Comparison of ENCODE assay signal across 9 cellular contexts in the genomic region with DNA sequence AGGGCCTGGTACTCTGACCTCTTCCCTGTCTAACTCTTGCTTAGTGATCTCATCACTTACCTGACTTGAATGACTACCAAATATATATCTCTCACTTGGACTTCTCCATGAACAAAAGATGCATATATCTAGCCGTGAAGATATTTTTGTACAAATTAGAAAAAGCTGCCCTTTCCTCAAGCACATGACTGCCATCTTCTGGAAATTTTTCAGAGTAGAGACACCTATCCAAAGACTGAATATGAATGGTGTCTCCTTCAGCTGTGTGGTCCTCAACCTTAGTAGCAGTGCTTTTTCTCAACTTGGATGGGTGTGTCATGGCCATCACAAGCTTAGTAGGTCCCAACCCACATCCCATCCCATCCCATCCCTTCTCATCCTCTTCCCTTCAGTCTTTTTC.
DNase-seq lines count a peak whose midpoint lies in the region; ATAC-seq and TF ChIP-seq lines count a peak whose summit lies in the region.
"Had no signal": no experiment of that assay in that cellular context is flagged by ENCODE, and none has a peak within 500 bp of the region (broad histone marks: within the 10 kb centered on the region; RNA-seq: fewer than 3 reads in every experiment).

No MANE protein-coding gene starts in this region.

- H3K4me3 ChIP-seq in MM.1S (ENCODE audit: low read length), result no peak overlapping the region

- peak; percentile 63 for DNase-seq in G401 (ENCODE audit: low spot score)
- peak; percentile 20 for DNase-seq in MM.1S
- DNase-seq in dedifferentiated amniotic fluid mesenchymal stem cell (ENCODE audit: extremely low spot score), result peak; percentile 33
- DNase-seq in progenitor cell of endocrine pancreas (ENCODE audit: low spot score, unreplicated experiment), result no peak
- DNase-seq in stimulated activated naive CD4-positive, alpha-beta T cell (lab: John Stamatoyannopoulos, UW), result no peak
- no peak for DNase-seq in effector CD4-positive, alpha-beta T cell
- DNase-seq: activated naive CD8-positive, alpha-beta T cell treated with anti-CD3 and anti-CD28 coated beads for 36 hours; H7 had no signal

- no peaks in the 10 kb centered on the region for H3K9me3 Mint-ChIP-seq in progenitor cell of endocrine pancreas (ENCODE audit: low read depth)
- H3K9me3 Mint-ChIP-seq: activated naive CD8-positive, alpha-beta T cell treated with anti-CD3 and anti-CD28 coated beads for 36 hours had no signal

- TF ChIP-seq CTCF in MM.1S (IDR thresholded peaks at IDR 0.05; ENCODE audit: low read length) (peak; percentile 44), progenitor cell of endocrine pancreas (IDR thresholded peaks at IDR 0.05; ENCODE audit: unreplicated experiment) (peak; percentile 12)

- no peak overlapping the region for H3K27ac Mint-ChIP-seq in progenitor cell of endocrine pancreas
- H3K27ac Mint-ChIP-seq: activated naive CD8-positive, alpha-beta T cell treated with anti-CD3 and anti-CD28 coated beads for 36 hours had no signal

- no peaks in the 10 kb centered on the region for H3K27me3 Mint-ChIP-seq in progenitor cell of endocrine pancreas
- H3K27me3 Mint-ChIP-seq: activated naive CD8-positive, alpha-beta T cell treated with anti-CD3 and anti-CD28 coated beads for 36 hours had no signal

- no peak overlapping the region for H3K4me3 Mint-ChIP-seq in progenitor cell of endocrine pancreas (ENCODE audit: low read depth)
- H3K4me3 Mint-ChIP-seq: activated naive CD8-positive, alpha-beta T cell treated with anti-CD3 and anti-CD28 coated beads for 36 hours had no signal

- no peaks in the 10 kb centered on the region for H3K9me3 ChIP-seq in MM.1S (replicated peaks; ENCODE audit: insufficient read depth, low read length)

- no peaks in the 10 kb centered on the region for H3K9me2 ChIP-seq in MM.1S (replicated peaks; ENCODE audit: insufficient read depth, low read length)

- H3K27ac ChIP-seq in MM.1S (ENCODE audit: low read length), result no peak overlapping the region

- no peaks in the 10 kb centered on the region for H3K79me2 ChIP-seq in MM.1S (ENCODE audit: low read length)

- no peak overlapping the region for H3K9ac ChIP-seq in MM.1S (ENCODE audit: low read length)

- H4K20me1 ChIP-seq in MM.1S (ENCODE audit: insufficient read depth, low read length), result no peaks in the 10 kb centered on the region

- no peaks in the 10 kb centered on the region for H3F3A ChIP-seq in MM.1S (ENCODE audit: insufficient read depth, low read length)

- H2AFZ ChIP-seq in MM.1S (ENCODE audit: low read length), result no peak overlapping the region

- H3K36me3 ChIP-seq in MM.1S (replicated peaks; ENCODE audit: insufficient read depth, low read length), result no peaks in the 10 kb centered on the region

- no peaks in the 10 kb centered on the region for H3K36me3 Mint-ChIP-seq in progenitor cell of endocrine pancreas (ENCODE audit: insufficient read depth)
- H3K36me3 Mint-ChIP-seq: activated naive CD8-positive, alpha-beta T cell treated with anti-CD3 and anti-CD28 coated beads for 36 hours had no signal

- H3K4me1 ChIP-seq in MM.1S (ENCODE audit: low read length), result no peaks in the 10 kb centered on the region

- no peaks in the 10 kb centered on the region for H3K27me3 ChIP-seq in MM.1S (replicated peaks; ENCODE audit: insufficient read depth, low read length)

- no peak for ATAC-seq in HG03457 (IDR thresholded peaks at IDR 0.05; ENCODE audit: unreplicated experiment)

- peaks cover 2% of the 10 kb centered on the region for H3K4me1 Mint-ChIP-seq in progenitor cell of endocrine pancreas (ENCODE audit: low read depth)
- H3K4me1 Mint-ChIP-seq: activated naive CD8-positive, alpha-beta T cell treated with anti-CD3 and anti-CD28 coated beads for 36 hours had no signal

- in situ Hi-C loops in G401 (cut with HindIII; ENCODE audit: low sequenced_read_pairs), result no loop called here

- H3K4me2 ChIP-seq in MM.1S (ENCODE audit: low read depth, low read length), result no peak overlapping the region

Comparison
In these comparisons a context has a peak if more than half of its experiments do, and no peak if none do; other contexts are left out.
1. DNase-seq: peak in G401 (single experiment), MM.1S (single experiment) and dedifferentiated amniotic fluid mesenchymal stem cell (single experiment); none in progenitor cell of endocrine pancreas (single experiment), stimulated activated naive CD4-positive, alpha-beta T cell (0 of 6) and effector CD4-positive, alpha-beta T cell (single experiment).